ENCODE assay signal across 10 cellular contexts in genomic region chr1:205444931-205445652, GRCh38. TPM values are rescaled to one million over a fixed set of nuclear protein-coding genes. Genes with fewer than 3 reads are reported as not detected.
DNase-seq lines count a peak whose midpoint lies in the region; ATAC-seq and TF ChIP-seq lines count a peak whose summit lies in the region.
"Had no signal": no experiment of that assay in that cellular context is flagged by ENCODE, and none has a peak within 500 bp of the region (broad histone marks: within the 10 kb centered on the region; RNA-seq: fewer than 3 reads in every experiment).

No MANE protein-coding gene starts in this region.

- H3K4me1 ChIP-seq in HAP-1 (peaks cover 54% of the 10 kb centered on the region), sigmoid colon (peaks cover 0 to 20% (median 14%) of the 10 kb centered on the region in 4 donors)

- H3K9me3 Mint-ChIP-seq in activated T-cell treated with anti-CD3 and anti-CD28 coated beads, Interleukin-2, amount 50 U/mL, for 4 hours = no peaks in the 10 kb centered on the region
- H3K9me3 Mint-ChIP-seq: T-cell had no signal

- H3K27me3 ChIP-seq in HAP-1 (ENCODE audit: low read depth) (no peaks in the 10 kb centered on the region), sigmoid colon (peaks cover 0 to 7% (median 6%) of the 10 kb centered on the region in 3 donors)

- peaks cover 22% of the 10 kb centered on the region for H3K4me1 Mint-ChIP-seq in activated T-cell treated with anti-CD3 and anti-CD28 coated beads, Interleukin-2, amount 50 U/mL, for 4 hours (ENCODE audit: low read depth)

- no peak for TF ChIP-seq POLR2A in sigmoid colon (IDR thresholded peaks at IDR 0.05)
- no peak for TF ChIP-seq POLR2A in lower leg skin (IDR thresholded peaks at IDR 0.05)

- DNase-seq in HAP-1 (ENCODE audit: low spot score in 2 of 2) (peak; percentile 94 to 99), SK-N-MC (ENCODE audit: low read depth, low spot score) (no peak), hippocampal formation (lab: John Stamatoyannopoulos, UW) (peak; percentile 50 to 73), sigmoid colon (peak; percentile 93), lower leg skin (ENCODE audit: low spot score in 2 of 2) (no peak), COLO829 (ENCODE audit: low spot score) (no peak)
- DNase-seq in activated T-cell treated with anti-CD3 and anti-CD28 coated beads, Interleukin-2, amount 50 U/mL, for 4 hours = no peak
- no peak for DNase-seq in activated CD4-positive, CD25-positive, alpha-beta regulatory T cell (lab: John Stamatoyannopoulos, UW)
- DNase-seq: small intestine, T-cell had no signal

- WGBS in sigmoid colon, 2 donors = 47 to 72% methylated on average over 18 of the region's 18 CpGs
- 18 to 26% methylated on average over 18 of the region's 18 CpGs for WGBS in lower leg skin, 2 donors

- intact Hi-C loops in sigmoid colon (cut with DNase I) = loop anchor here (5.0 kb wide), 1 partner anchor 42 kb away; no protein-coding TSS in a partner anchor
- intact Hi-C loops in lower leg skin (cut with DNase I; ENCODE audit: low total_unique reads) = no loop called here

- peak overlapping the region; percentile 17 for H3K9ac ChIP-seq in SK-N-MC (ENCODE audit: insufficient read length)

- H3K9me3 ChIP-seq in HAP-1 = no peaks in the 10 kb centered on the region
- no peaks in the 10 kb centered on the region for H3K9me3 ChIP-seq in SK-N-MC (ENCODE audit: low read depth, low read length)
- H3K9me3 ChIP-seq in sigmoid colon = no peaks in the 10 kb centered on the region

- no peaks in the 10 kb centered on the region for H3K27me3 Mint-ChIP-seq in activated T-cell treated with anti-CD3 and anti-CD28 coated beads, Interleukin-2, amount 50 U/mL, for 4 hours (ENCODE audit: low read depth)

- TF ChIP-seq EP300 in sigmoid colon (IDR thresholded peaks at IDR 0.05) = no peak

- H3K4me3 Mint-ChIP-seq in activated T-cell treated with anti-CD3 and anti-CD28 coated beads, Interleukin-2, amount 50 U/mL, for 4 hours = no peak overlapping the region
- H3K4me3 Mint-ChIP-seq: T-cell had no signal

- no peak overlapping the region for H3K4me3 ChIP-seq in HAP-1
- peak overlapping the region; percentile 49 for H3K4me3 ChIP-seq in SK-N-MC
- H3K4me3 ChIP-seq in sigmoid colon = peak overlapping the region; percentile 35 to 56 (median 47)
- H3K4me3 ChIP-seq in lower leg skin (ENCODE audit: low read depth, poor library complexity, severe bottlenecking) = no peak overlapping the region

- TF ChIP-seq CTCF in sigmoid colon (IDR thresholded peaks at IDR 0.05) = no peak
- TF ChIP-seq CTCF in lower leg skin (IDR thresholded peaks at IDR 0.05) = no peak

- H3K36me3 ChIP-seq in HAP-1 (replicated peaks) (no peaks in the 10 kb centered on the region), SK-N-MC (ENCODE audit: insufficient read depth, low read length) (no peaks in the 10 kb centered on the region), sigmoid colon (no peaks in the 10 kb centered on the region)

- H3K27ac ChIP-seq in SK-N-MC (no peak overlapping the region), sigmoid colon (peak overlapping the region; percentile 54 to 73 (median 69))

- no peak for ATAC-seq in activated T-cell treated with anti-CD3 and anti-CD28 coated beads, Interleukin-2, amount 50 U/mL, for 4 hours
- ATAC-seq: T-cell had no signal

- in situ Hi-C loops in HAP-1 (cut with MboI; ENCODE audit: low sequenced_read_pairs) = no loop called here

- H3K36me3 Mint-ChIP-seq in activated T-cell treated with anti-CD3 and anti-CD28 coated beads, Interleukin-2, amount 50 U/mL, for 4 hours (ENCODE audit: insufficient read depth) = no peaks in the 10 kb centered on the region
- H3K36me3 Mint-ChIP-seq: T-cell had no signal

RNA-seq across cellular contexts. Expression of gene BLACAT1, which starts 10.8 kb away (rescaled TPM):
- total RNA-seq in sigmoid colon = under 1 TPM in 1 of 4 donors, not detected in 3; 0.36 TPM
- under 1 TPM in 1 of 3 donors, not detected in 2; 0.51 TPM for polyA plus RNA-seq in sigmoid colon
- total RNA-seq in activated T-cell treated with anti-CD3 and anti-CD28 coated beads, Interleukin-2, amount 50 U/mL, for 4 hours = under 1 TPM in 2 of 3 donors, not detected in 1; 0.11 to 0.13 TPM
- total RNA-seq in lower leg skin = under 1 TPM in 1 of 4 donors, not detected in 3; 0.26 TPM

RNA-seq across cellular contexts. Expression of gene LEMD1, which starts 23.2 kb away (rescaled TPM):
- total RNA-seq in sigmoid colon = not detected
- under 1 TPM in 1 of 3 donors, not detected in 2; 0.34 TPM for polyA plus RNA-seq in sigmoid colon
- under 1 TPM in 1 of 3 donors, not detected in 2; 0.74 TPM for total RNA-seq in activated T-cell treated with anti-CD3 and anti-CD28 coated beads, Interleukin-2, amount 50 U/mL, for 4 hours
- not detected for total RNA-seq in lower leg skin

RNA-seq across cellular contexts. Expression of gene CDK18, which starts 59.4 kb away (rescaled TPM):
- total RNA-seq in sigmoid colon (10 to 100 TPM in 2 of 4 donors, 1 to 10 TPM in 2; 6.7 to 14.3 (median 11.4) TPM), lower leg skin (1 to 10 TPM; 4.5 to 6.5 (median 5.1) TPM)
- 10 to 100 TPM; 10.8 to 26.8 (median 14.3) TPM for polyA plus RNA-seq in sigmoid colon
- 1 to 10 TPM in 1 of 3 donors, under 1 TPM in 2; 0.76 to 1.9 (median 0.95) TPM for total RNA-seq in activated T-cell treated with anti-CD3 and anti-CD28 coated beads, Interleukin-2, amount 50 U/mL, for 4 hours

Comparison
In these comparisons a context has a peak if more than half of its experiments do, and no peak if none do; other contexts are left out.
1. DNase-seq: peak in HAP-1 (2 of 2), hippocampal formation (2 of 2) and sigmoid colon (single experiment); none in SK-N-MC (single experiment), activated T-cell treated with anti-CD3 and anti-CD28 coated beads, Interleukin-2, amount 50 U/mL, for 4 hours (single experiment), lower leg skin (0 of 2), COLO829 (single experiment) and activated CD4-positive, CD25-positive, alpha-beta regulatory T cell (0 of 4).
2. H3K4me3 ChIP-seq: peak in SK-N-MC (single experiment) and sigmoid colon (4 of 4); none in HAP-1 (single experiment) and lower leg skin (single experiment).